Comparison of ENCODE assay signal across 9 cellular contexts in the genomic region with DNA sequence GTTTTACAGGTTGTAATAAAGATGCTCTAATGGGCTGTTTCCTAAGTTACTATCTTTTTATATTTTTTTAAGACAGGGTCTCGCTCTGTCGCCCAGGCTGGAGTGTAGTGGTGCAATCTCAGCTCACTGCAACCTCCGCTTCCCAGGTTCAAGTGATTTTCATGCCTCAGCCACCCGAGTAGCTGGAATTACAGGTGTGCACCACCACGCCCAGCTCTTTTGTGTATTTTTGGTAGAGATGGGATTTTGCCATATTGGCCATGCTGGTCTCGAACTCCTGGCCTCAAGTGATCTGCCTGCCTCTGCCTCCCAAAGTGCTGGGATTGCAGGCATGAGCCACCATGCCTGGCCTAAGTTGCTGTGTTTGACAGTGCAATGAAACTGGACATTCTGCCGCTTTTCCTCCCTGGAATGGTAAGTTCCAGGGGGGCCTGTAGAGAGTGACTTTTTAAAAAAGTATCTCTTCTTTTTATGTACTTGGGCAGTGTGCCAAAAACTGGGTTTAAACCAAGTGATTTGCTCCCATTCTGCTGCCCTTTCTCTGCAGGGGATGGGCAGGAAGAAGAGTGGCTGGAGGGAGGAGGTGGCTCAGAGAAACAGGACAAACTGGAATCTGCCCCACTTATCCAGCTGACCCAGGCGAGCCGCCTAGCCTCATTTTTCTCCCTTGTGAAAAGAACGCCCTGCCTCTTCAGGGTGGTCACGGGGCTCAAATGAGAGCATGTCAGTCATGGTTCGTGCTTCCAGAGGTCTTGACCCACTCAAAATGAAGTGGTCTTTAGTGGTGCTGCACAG. TPM values are rescaled to one million over a fixed set of nuclear protein-coding genes. Genes with fewer than 3 reads are reported as not detected.
DNase-seq lines count a peak whose midpoint lies in the region; ATAC-seq and TF ChIP-seq lines count a peak whose summit lies in the region.
"Had no signal": no experiment of that assay in that cellular context is flagged by ENCODE, and none has a peak within 500 bp of the region (broad histone marks: within the 10 kb centered on the region; RNA-seq: fewer than 3 reads in every experiment).

No MANE protein-coding gene starts in this region.

- DNase-seq in NCI-H146 (lab: John Stamatoyannopoulos, UW) (peak; percentile 3), NCI-H146 treated with DMSO at 0.1 percent for 48 hours (lab: John Stamatoyannopoulos, UW; ENCODE audit: unreplicated experiment) (no peak), NCI-H748 treated with DMSO at 0.1 percent for 48 hours (lab: John Stamatoyannopoulos, UW) (peak; percentile 84), epithelial cell of esophagus (ENCODE audit: low read depth) (peak; percentile 78), prostate gland (ENCODE audit: low spot score) (peak; percentile 79), amniotic stem cell (lab: John Stamatoyannopoulos, UW) (no peak), dermis blood vessel endothelial cell (no peak)
- DNase-seq: activated CD4-positive, alpha-beta T cell treated with anti-CD3 and anti-CD28 coated beads, Interleukin-2, amount 50 U/mL, for 48 hours had no signal

- intact Hi-C loops in prostate gland (cut with DNase I): no loop called here

- H3K4me3 ChIP-seq in epithelial cell of esophagus (ENCODE audit: low read length) (no peak overlapping the region), prostate gland (peak overlapping the region in 1 of 2 donors; percentile 68)

- TF ChIP-seq POLR2A in prostate gland (IDR thresholded peaks at IDR 0.05): no peak

- H3K27ac ChIP-seq in prostate gland: peak overlapping the region; percentile 95 to 96

- no peak for TF ChIP-seq CTCF in epithelial cell of esophagus (IDR thresholded peaks at IDR 0.05; ENCODE audit: insufficient read depth, low read depth, low read length, missing control alignments)
- TF ChIP-seq CTCF in prostate gland (IDR thresholded peaks at IDR 0.05): no peak

- H3K4me1 ChIP-seq in prostate gland (replicated peaks): peaks cover 3% of the 10 kb centered on the region

- H3K9me3 ChIP-seq in prostate gland: no peaks in the 10 kb centered on the region

- no peaks in the 10 kb centered on the region for H3K27me3 ChIP-seq in prostate gland (replicated peaks; ENCODE audit: insufficient read depth)

- WGBS in prostate gland: 60% methylated on average over 12 of the region's 12 CpGs

- no peak for ATAC-seq in GM18909 (IDR thresholded peaks at IDR 0.05; ENCODE audit: poor library complexity, unreplicated experiment)

- no peaks in the 10 kb centered on the region for H3K36me3 ChIP-seq in prostate gland

RNA-seq across cellular contexts. Expression of a gene that starts 2.3 kb away (rescaled TPM):
- total RNA-seq in prostate gland: 10 to 100 TPM; 44.2 to 49.6 TPM
- total RNA-seq in dermis blood vessel endothelial cell: 14.0 and 15.0 TPM in 2 replicates

RNA-seq across cellular contexts. Expression of a gene that starts 19.9 kb away (rescaled TPM):
- total RNA-seq in prostate gland (1 to 10 TPM; 1.6 to 2.6 TPM), dermis blood vessel endothelial cell (not detected in 2 replicates)

Comparison
In these comparisons a context has a peak if more than half of its experiments do, and no peak if none do; other contexts are left out.
1. DNase-seq: peak in NCI-H146 (single experiment), NCI-H748 treated with DMSO at 0.1 percent for 48 hours (single experiment), epithelial cell of esophagus (single experiment) and prostate gland (single experiment); none in NCI-H146 treated with DMSO at 0.1 percent for 48 hours (single experiment), amniotic stem cell (single experiment) and dermis blood vessel endothelial cell (single experiment).